ENCODE assay signal across 11 cellular contexts in the genomic region with DNA sequence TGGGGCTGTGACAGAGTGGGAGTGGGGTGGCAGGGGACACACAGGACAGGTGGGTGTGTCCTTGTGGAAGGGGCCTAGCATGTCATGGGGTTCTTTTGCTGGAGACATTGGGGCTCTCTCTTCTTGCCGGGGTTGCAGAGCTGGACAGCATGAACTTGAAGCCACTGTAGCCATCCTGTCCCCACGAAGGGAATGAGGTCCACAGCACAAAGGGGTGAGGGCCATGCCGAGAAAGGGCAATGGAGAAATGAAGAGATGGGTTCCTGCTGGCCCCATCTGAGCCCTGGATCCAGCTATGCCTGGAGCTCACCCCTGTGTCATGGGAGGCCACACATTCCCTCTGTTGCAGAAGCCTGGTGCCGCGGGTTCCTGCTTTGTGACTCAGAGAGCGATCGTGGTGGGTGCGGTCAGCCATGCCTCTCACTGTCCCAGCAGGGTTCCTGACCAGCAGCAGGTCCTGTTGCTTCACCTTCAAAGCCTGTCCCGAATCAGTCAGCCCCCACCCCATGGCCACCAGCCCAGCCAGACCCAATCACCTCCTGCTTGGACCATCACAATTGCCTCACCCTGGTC. TPM values are rescaled to one million over a fixed set of nuclear protein-coding genes. Genes with fewer than 3 reads are reported as not detected.
DNase-seq lines count a peak whose midpoint lies in the region; ATAC-seq lines count a peak whose summit lies in the region.
"Had no signal": no experiment of that assay in that cellular context is flagged by ENCODE, and none has a peak within 500 bp of the region (broad histone marks: within the 10 kb centered on the region; RNA-seq: fewer than 3 reads in every experiment).

No MANE protein-coding gene starts in this region.

- no peaks in the 10 kb centered on the region for H3K79me1 ChIP-seq in mesenchymal stem cell (replicated peaks; ENCODE audit: low read length, poor library complexity, severe bottlenecking)

- ATAC-seq in activated T-helper 17 cell treated with anti-CD3 and anti-CD28 coated beads, Interleukin-2, amount 50 U/mL, for 72 hours (replicated peaks) = no peak
- ATAC-seq in GM21529 (IDR thresholded peaks at IDR 0.05; ENCODE audit: unreplicated experiment) (no peak), GM18867 (IDR thresholded peaks at IDR 0.05; ENCODE audit: unreplicated experiment) (no peak)

- H3K23ac ChIP-seq in mesenchymal stem cell (ENCODE audit: low read length in 2 of 2) = no peak overlapping the region

- H3K9ac ChIP-seq in mesenchymal stem cell (ENCODE audit: low read length) = no peak overlapping the region

- in situ Hi-C loops in Caki2 (cut with HindIII; ENCODE audit: low pct_unique_long_range_greater_than_20kb, low sequenced_read_pairs) = no loop called here

- H2AFZ ChIP-seq in mesenchymal stem cell (ENCODE audit: low read depth, low read length) = no peak overlapping the region

- no peak overlapping the region for H2BK5ac ChIP-seq in mesenchymal stem cell (ENCODE audit: low read depth, low read length, poor library complexity, severe bottlenecking)

- peak; percentile 60 for DNase-seq in Caki2 (ENCODE audit: low read depth)
- DNase-seq in LoVo (ENCODE audit: low spot score) = peak; percentile 97
- peak; percentile 73 for DNase-seq in amniotic epithelial cell (ENCODE audit: low read depth)
- DNase-seq in mesenchymal stem cell = peak; percentile 85
- DNase-seq in cerebellar nuclear complex (lab: John Stamatoyannopoulos, UW) = no peak
- DNase-seq: activated CD4-positive, alpha-beta memory T cell treated with anti-CD3 and anti-CD28 coated beads, Interleukin-2, amount 10 ng/mL, durations not matched to agents 7 days and 5 days; stimulated activated CD4-positive, alpha-beta T cell treated with anti-CD3 and anti-CD28 coated beads, Interleukin-2, amount 100 ng/mL, for 24 hours had no signal

- no peak overlapping the region for H3K18ac ChIP-seq in mesenchymal stem cell (ENCODE audit: low read depth in 1 of 2, low read length in 2 of 2)

- H2BK120ac ChIP-seq in mesenchymal stem cell (ENCODE audit: low read depth, low read length) = no peak overlapping the region

- H3K36me3 ChIP-seq in mesenchymal stem cell (ENCODE audit: control insufficient read depth in 1 of 2, insufficient read depth in 2 of 2, low read depth in 1 of 2, low read length in 2 of 2) = no peaks in the 10 kb centered on the region

- no peaks in the 10 kb centered on the region for H3K9me3 Mint-ChIP-seq in activated T-helper 17 cell treated with anti-CD3 and anti-CD28 coated beads, Interleukin-2, amount 50 U/mL, for 72 hours
- H3K9me3 Mint-ChIP-seq: activated CD4-positive, alpha-beta memory T cell treated with anti-CD3 and anti-CD28 coated beads, Interleukin-2, amount 10 ng/mL, durations not matched to agents 7 days and 5 days had no signal

- peaks cover 16% of the 10 kb centered on the region for H3K4me1 ChIP-seq in mesenchymal stem cell (ENCODE audit: control insufficient read depth, insufficient read depth, low read depth, low read length)

- 38% methylated on average over 9 of the region's 9 CpGs for WGBS in mesenchymal stem cell

- peaks cover 5% of the 10 kb centered on the region for H3K4me1 Mint-ChIP-seq in activated T-helper 17 cell treated with anti-CD3 and anti-CD28 coated beads, Interleukin-2, amount 50 U/mL, for 72 hours
- H3K4me1 Mint-ChIP-seq: activated CD4-positive, alpha-beta memory T cell treated with anti-CD3 and anti-CD28 coated beads, Interleukin-2, amount 10 ng/mL, durations not matched to agents 7 days and 5 days had no signal

- peak overlapping the region; percentile 33 for H4K8ac ChIP-seq in mesenchymal stem cell (ENCODE audit: low read length)

- H3K4me2 ChIP-seq in mesenchymal stem cell (ENCODE audit: low read length, poor library complexity, severe bottlenecking) = no peak overlapping the region

- H3K4me3 Mint-ChIP-seq in activated T-helper 17 cell treated with anti-CD3 and anti-CD28 coated beads, Interleukin-2, amount 50 U/mL, for 72 hours = no peak overlapping the region
- H3K4me3 Mint-ChIP-seq: activated CD4-positive, alpha-beta memory T cell treated with anti-CD3 and anti-CD28 coated beads, Interleukin-2, amount 10 ng/mL, durations not matched to agents 7 days and 5 days had no signal

- H3K27me3 Mint-ChIP-seq in activated T-helper 17 cell treated with anti-CD3 and anti-CD28 coated beads, Interleukin-2, amount 50 U/mL, for 72 hours = no peaks in the 10 kb centered on the region
- H3K27me3 Mint-ChIP-seq: activated CD4-positive, alpha-beta memory T cell treated with anti-CD3 and anti-CD28 coated beads, Interleukin-2, amount 10 ng/mL, durations not matched to agents 7 days and 5 days had no signal

- no peak overlapping the region for H3K4me3 ChIP-seq in mesenchymal stem cell (ENCODE audit: insufficient read depth in 1 of 2, low read depth in 1 of 2, low read length in 2 of 2)

- H4K91ac ChIP-seq in mesenchymal stem cell (ENCODE audit: low read length) = peak overlapping the region; percentile 1

- no peak overlapping the region for H3K14ac ChIP-seq in mesenchymal stem cell (ENCODE audit: low read length in 2 of 2)

- H2AK5ac ChIP-seq in mesenchymal stem cell (ENCODE audit: low read length, severe bottlenecking) = no peak overlapping the region

- peak overlapping the region in 1 of 2 experiments; percentile 7 for H2BK12ac ChIP-seq in mesenchymal stem cell (ENCODE audit: low read length in 2 of 2)

- H3K36me3 Mint-ChIP-seq in activated T-helper 17 cell treated with anti-CD3 and anti-CD28 coated beads, Interleukin-2, amount 50 U/mL, for 72 hours (ENCODE audit: low read depth) = no peaks in the 10 kb centered on the region

- no peak overlapping the region for H3K27ac Mint-ChIP-seq in activated T-helper 17 cell treated with anti-CD3 and anti-CD28 coated beads, Interleukin-2, amount 50 U/mL, for 72 hours
- H3K27ac Mint-ChIP-seq: activated CD4-positive, alpha-beta memory T cell treated with anti-CD3 and anti-CD28 coated beads, Interleukin-2, amount 10 ng/mL, durations not matched to agents 7 days and 5 days had no signal

- no peak overlapping the region for H2BK15ac ChIP-seq in mesenchymal stem cell (ENCODE audit: low read depth, poor library complexity, severe bottlenecking)

- H3K4ac ChIP-seq in mesenchymal stem cell (ENCODE audit: low read depth in 1 of 2, low read length in 2 of 2) = no peak overlapping the region

- H3K27me3 ChIP-seq in mesenchymal stem cell (ENCODE audit: control insufficient read depth in 1 of 2, insufficient read depth in 1 of 2, low read length in 2 of 2) = peaks cover 3 to 81% of the 10 kb centered on the region in 2 experiments

- H3K9me3 ChIP-seq in mesenchymal stem cell (ENCODE audit: control insufficient read depth, low read length) = no peaks in the 10 kb centered on the region

- no peak overlapping the region for H3K27ac ChIP-seq in mesenchymal stem cell (ENCODE audit: low read length, poor library complexity, severe bottlenecking)

RNA-seq across cellular contexts. Expression of a gene that starts 50.0 kb away (rescaled TPM):
- total RNA-seq in Caki2 (2014; rRNA removed; shearing (Covaris generic); ENCODE audit: low replicate concordance) = not detected in 2 replicates
- polyA plus RNA-seq in mesenchymal stem cell (2013, experiment 1 of 2) = not detected
- polyA plus RNA-seq in mesenchymal stem cell (2013, experiment 2 of 2) = not detected
- total RNA-seq in activated T-helper 17 cell treated with anti-CD3 and anti-CD28 coated beads, Interleukin-2, amount 50 U/mL, for 72 hours = not detected
- total RNA-seq: activated CD4-positive, alpha-beta memory T cell treated with anti-CD3 and anti-CD28 coated beads, Interleukin-2, amount 10 ng/mL, durations not matched to agents 7 days and 5 days; liver had no signal
- polyA plus RNA-seq: liver had no signal

Comparison
In these comparisons a context has a peak if more than half of its experiments do, and no peak if none do; other contexts are left out.
1. DNase-seq: peak in Caki2 (single experiment), LoVo (single experiment), amniotic epithelial cell (single experiment) and mesenchymal stem cell (single experiment); none in cerebellar nuclear complex (0 of 2).